9 cellular contexts compared by ENCODE assay signal in the genomic region with DNA sequence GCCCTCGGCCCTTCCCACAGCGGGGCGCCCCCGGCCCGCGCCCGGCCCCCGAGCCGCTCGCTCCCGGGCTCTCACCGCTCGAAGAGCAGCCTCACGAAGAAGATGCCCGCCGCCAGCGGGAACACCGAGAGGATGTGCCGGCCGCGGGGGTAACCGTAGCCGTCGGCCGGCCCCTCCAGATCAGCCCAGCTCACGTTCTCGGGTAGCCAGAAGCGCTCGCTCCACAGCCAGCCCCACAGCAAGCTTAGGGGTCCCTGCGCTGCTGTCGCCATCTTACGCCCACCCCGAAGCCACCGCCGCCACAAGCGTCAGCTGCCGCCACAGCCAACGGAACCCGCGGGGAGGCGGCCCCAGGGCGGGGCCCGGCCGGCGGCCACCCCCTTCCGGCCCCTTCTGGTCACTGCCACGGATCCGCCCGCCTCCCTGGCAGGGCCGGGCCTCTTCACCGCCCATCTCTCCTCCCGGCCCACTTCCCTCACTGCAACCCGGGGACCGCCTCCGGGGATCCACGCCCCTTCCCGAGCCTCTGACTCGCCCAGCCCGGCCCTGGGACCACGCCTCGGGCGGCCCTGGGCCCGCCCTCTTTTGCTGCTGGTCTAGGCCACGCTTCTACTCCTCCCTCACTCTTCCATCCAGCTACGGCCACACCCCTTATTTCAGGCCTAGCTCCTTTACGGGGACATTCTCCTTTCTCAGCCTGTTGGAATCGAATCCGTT. TPM values are rescaled to one million over a fixed set of nuclear protein-coding genes. Genes with fewer than 3 reads are reported as not detected.
A peak's percentile ranks its signal among the peaks of the same experiment; 100 is the strongest.
DNase-seq lines count a peak whose midpoint lies in the region; ATAC-seq, FAIRE-seq and TF ChIP-seq lines count a peak whose summit lies in the region.
"Had no signal": no experiment of that assay in that cellular context is flagged by ENCODE, and none has a peak within 500 bp of the region (broad histone marks: within the 10 kb centered on the region; RNA-seq: fewer than 3 reads in every experiment).

A gene with protein sequence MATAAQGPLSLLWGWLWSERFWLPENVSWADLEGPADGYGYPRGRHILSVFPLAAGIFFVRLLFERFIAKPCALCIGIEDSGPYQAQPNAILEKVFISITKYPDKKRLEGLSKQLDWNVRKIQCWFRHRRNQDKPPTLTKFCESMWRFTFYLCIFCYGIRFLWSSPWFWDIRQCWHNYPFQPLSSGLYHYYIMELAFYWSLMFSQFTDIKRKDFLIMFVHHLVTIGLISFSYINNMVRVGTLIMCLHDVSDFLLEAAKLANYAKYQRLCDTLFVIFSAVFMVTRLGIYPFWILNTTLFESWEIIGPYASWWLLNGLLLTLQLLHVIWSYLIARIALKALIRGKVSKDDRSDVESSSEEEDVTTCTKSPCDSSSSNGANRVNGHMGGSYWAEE (minus strand): TSS at position 344 of the 717 bp plus-strand sequence. CDS start 72 bp downstream, at position 272.

- H3K9me3 ChIP-seq in kidney (ENCODE audit: control insufficient read depth in 1 of 2, low read length in 2 of 2) = peaks cover 0 to 2% of the 10 kb centered on the region in 2 donors

- peak; percentile 98 for ATAC-seq in HG03432 (IDR thresholded peaks at IDR 0.05; ENCODE audit: unreplicated experiment)

- H3K9ac ChIP-seq in kidney (ENCODE audit: low read length in 2 of 2) = peak within 1 kb of the TSS; percentile 60 to 86

- peak within 1 kb of the TSS; percentile 85 to 92 for H3K27ac ChIP-seq in kidney (ENCODE audit: low read depth in 2 of 2, low read length in 2 of 2)

- DNase-seq in AG20443 (ENCODE audit: low spot score) (peak; percentile 99), NCI-H510A (lab: John Stamatoyannopoulos, UW) (peak; percentile 93), cerebellum (ENCODE audit: low spot score) (peak; percentile 98), kidney (peak; percentile 100)
- peak; percentile 92 for DNase-seq in activated CD4-positive, alpha-beta T cell treated with anti-CD3 and anti-CD28 coated beads for 1 hour
- DNase-seq in stimulated activated CD4-positive, alpha-beta T cell treated with anti-CD3 and anti-CD28 coated beads, Interleukin-15, amount 100 ng/mL, for 24 hours = peak; percentile 99

- H3K4me3 ChIP-seq in kidney (ENCODE audit: low read length in 2 of 2) = peak within 1 kb of the TSS; percentile 68 to 79

- peak; percentile 77 for TF ChIP-seq POLR2A in GM19099 (IDR thresholded peaks at IDR 0.05; ENCODE audit: extremely low read depth, insufficient read length, low read depth)

- no peaks in the 10 kb centered on the region for H3K36me3 ChIP-seq in kidney (ENCODE audit: control insufficient read depth in 1 of 2, insufficient read depth in 2 of 2, low read length in 2 of 2)

- peak; percentile 33 for TF ChIP-seq CTCF in kidney (IDR thresholded peaks at IDR 0.05; ENCODE audit: borderline replicate concordance, extremely low read depth, insufficient read depth)

- intact Hi-C loops in kidney (cut with DNase I) = no loop called here

- H3K4me1 ChIP-seq in kidney (ENCODE audit: control insufficient read depth in 1 of 2, insufficient read depth in 1 of 2, low read depth in 1 of 2, low read length in 2 of 2) = peaks cover 0 to 5% of the 10 kb centered on the region in 2 donors

- peak; percentile 74 for FAIRE-seq in kidney (lab: Jason Lieb, UNC)
- FAIRE-seq: islet of Langerhans had no signal

RNA-seq across cellular contexts. Expression of the gene that starts here (rescaled TPM):
- total RNA-seq in cerebellum (93.8 TPM), kidney (52.1 TPM)
- polyA plus RNA-seq in kidney (ENCODE audit: insufficient read depth, low read depth, low replicate concordance) = 40.2 TPM

Comparison
In these comparisons a context has a peak if more than half of its experiments do, and no peak if none do; other contexts are left out.
1. Peak in every context shown above with its lines: DNase-seq, ATAC-seq, H3K4me3 ChIP-seq and H3K27ac ChIP-seq.